ENCODE assay signal across 1 cellular context in genomic region chr13:23560571-23561089, GRCh38.
TF ChIP-seq lines count a peak whose summit lies in the region.

No MANE protein-coding gene starts in this region.

TF ChIP-seq in SK-N-SH treated with all-trans-retinoic acid at 6 μM for 48 hours, 23 proteins besides CTCF, POLR2A, EP300 and RAD21 (continued from another document):
- TF ChIP-seq TSHZ2 (CRISPR knock-in tag; IDR thresholded peaks at IDR 0.05) (no peak), TOX (CRISPR knock-in tag; IDR thresholded peaks at IDR 0.05; ENCODE audit: borderline replicate concordance) (no peak)
